Comparison of ENCODE assay signal across 8 cellular contexts in genomic region chr16:87661561-87661960, GRCh38. TPM values are rescaled to one million over a fixed set of nuclear protein-coding genes. Genes with fewer than 3 reads are reported as not detected.
DNase-seq lines count a peak whose midpoint lies in the region; ATAC-seq and TF ChIP-seq lines count a peak whose summit lies in the region.

No MANE protein-coding gene starts in this region.

- H3K4me3 ChIP-seq in SJSA1 = no peak overlapping the region
- no peak overlapping the region for H3K4me3 ChIP-seq in epithelial cell of esophagus (ENCODE audit: low read length)

- H3K9me3 ChIP-seq in SJSA1 (replicated peaks) = no peaks in the 10 kb centered on the region

- DNase-seq in NCI-H82 (lab: John Stamatoyannopoulos, UW) (peak; percentile 7), NCI-H82 treated with DMSO at 0.1 percent for 48 hours (lab: John Stamatoyannopoulos, UW; ENCODE audit: unreplicated experiment) (no peak), SJSA1 (ENCODE audit: low read depth in 1 of 2, low spot score in 2 of 2) (peak; percentile 26 to 64), epithelial cell of esophagus (ENCODE audit: low read depth) (peak; percentile 35), retina (peak; percentile 60), NCI-H1105 (lab: John Stamatoyannopoulos, UW) (no peak)

- no peaks in the 10 kb centered on the region for H3K4me1 ChIP-seq in SJSA1 (replicated peaks)

- H3K36me3 ChIP-seq in SJSA1 = no peaks in the 10 kb centered on the region

- H3K27me3 ChIP-seq in SJSA1 (replicated peaks) = peaks cover 58% of the 10 kb centered on the region

- no peak for TF ChIP-seq CTCF in epithelial cell of esophagus (IDR thresholded peaks at IDR 0.05; ENCODE audit: insufficient read depth, low read depth, low read length, missing control alignments)

- no peak overlapping the region for H3K27ac ChIP-seq in SJSA1

- no peak for ATAC-seq in GM19328 (IDR thresholded peaks at IDR 0.05; ENCODE audit: unreplicated experiment)
- no peak for ATAC-seq in HG03565 (IDR thresholded peaks at IDR 0.05; ENCODE audit: unreplicated experiment)

RNA-seq across cellular contexts. Expression of gene JPH3, which starts 59.3 kb away (rescaled TPM):
- total RNA-seq in SJSA1 (2014; rRNA removed; shearing (Covaris generic)) = 0.11 TPM in 1 of 2 replicates, not detected in the other

Comparison
In these comparisons a context has a peak if more than half of its experiments do, and no peak if none do; other contexts are left out.
1. DNase-seq: peak in NCI-H82 (single experiment), SJSA1 (2 of 2), epithelial cell of esophagus (single experiment) and retina (single experiment); none in NCI-H82 treated with DMSO at 0.1 percent for 48 hours (single experiment) and NCI-H1105 (single experiment).